Comparison of ENCODE assay signal across 14 cellular contexts in the genomic region with DNA sequence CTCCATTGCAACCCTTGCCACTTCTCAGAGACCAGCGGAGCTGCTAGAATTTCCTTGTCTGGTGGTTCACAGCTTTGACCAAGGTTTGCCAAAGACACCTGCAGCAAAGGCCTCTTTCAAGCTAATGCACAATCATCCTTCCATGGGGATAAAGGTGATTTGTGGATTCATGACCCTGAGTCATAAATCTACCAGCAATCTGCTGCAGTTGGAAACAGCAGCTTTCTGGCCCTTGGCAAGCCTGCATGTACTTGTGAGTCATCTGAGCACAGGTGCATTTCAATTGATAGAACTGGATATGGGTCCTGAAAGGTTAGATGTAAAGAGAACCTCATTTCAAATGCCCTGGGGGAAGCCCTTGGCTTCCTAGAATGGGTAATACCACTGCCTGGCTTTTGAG. TPM values are rescaled to one million over a fixed set of nuclear protein-coding genes. Genes with fewer than 3 reads are reported as not detected.
DNase-seq lines count a peak whose midpoint lies in the region; ATAC-seq and TF ChIP-seq lines count a peak whose summit lies in the region.
"Had no signal": no experiment of that assay in that cellular context is flagged by ENCODE, and none has a peak within 500 bp of the region (broad histone marks: within the 10 kb centered on the region; RNA-seq: fewer than 3 reads in every experiment).

No MANE protein-coding gene starts in this region.

- TF ChIP-seq CTCF in RWPE1 (conservative IDR thresholded peaks at IDR 0.05; ENCODE audit: low read depth) (no peak), foreskin keratinocyte (conservative IDR thresholded peaks at IDR 0.05) (no peak)

- DNase-seq in A172 (ENCODE audit: low spot score) (peak; percentile 87), Caki2 (ENCODE audit: low read depth) (peak; percentile 29), RWPE1 (ENCODE audit: low spot score) (peak; percentile 91), foreskin keratinocyte (peak; percentile 79 to 91), SHP77 treated with DMSO at 0.1 percent for 48 hours (lab: John Stamatoyannopoulos, UW) (no peak), NCI-H526 (lab: John Stamatoyannopoulos, UW) (no peak), NCI-H524 treated with DMSO at 0.1 percent for 48 hours (lab: John Stamatoyannopoulos, UW) (no peak)
- DNase-seq: activated T-cell treated with anti-CD3 and anti-CD28 coated beads, Interleukin-2, amount 50 U/mL, for 48 hours; cortex of kidney; DND-41; KG1; NCI-H526 treated with DMSO at 0.1 percent for 48 hours; right cardiac atrium had no signal

- in situ Hi-C loops in Caki2 (cut with HindIII; ENCODE audit: low pct_unique_long_range_greater_than_20kb, low sequenced_read_pairs), result no loop called here

- no peaks in the 10 kb centered on the region for H3K4me1 ChIP-seq in foreskin keratinocyte

- POLR2A ChIA-PET in RWPE1 (lab: Yijun Ruan, JAX; ENCODE audit: low non-redundant PET), result no interaction called here

- CTCF ChIA-PET in RWPE1 (lab: Yijun Ruan, JAX), result interaction anchor here (0.6 to 2.6 kb wide), 4 partner anchors 9 to 61 kb away, joined by 3 to 12 read pairs (median 4); no protein-coding TSS in a partner anchor

- no peak overlapping the region for H3K27ac ChIP-seq in RWPE1
- no peak overlapping the region for H3K27ac ChIP-seq in foreskin keratinocyte

- peaks cover 32% of the 10 kb centered on the region for H3K27me3 ChIP-seq in foreskin keratinocyte

- peak; percentile 88 for ATAC-seq in foreskin keratinocyte
- no peak for ATAC-seq in GM18517 (IDR thresholded peaks at IDR 0.05; ENCODE audit: unreplicated experiment)
- ATAC-seq: right cardiac atrium had no signal

RNA-seq across cellular contexts. Expression of gene TCF7, which starts 21.6 kb away (rescaled TPM):
- 3.8 and 4.8 TPM in 2 replicates for total RNA-seq in A172 (2014; rRNA removed; shearing (Covaris generic))
- total RNA-seq in Caki2 (2014; rRNA removed; shearing (Covaris generic); ENCODE audit: low replicate concordance), result 1.1 and 2.5 TPM in 2 replicates
- total RNA-seq in foreskin keratinocyte, result 0.63 and 0.88 TPM in 2 replicates
- polyA plus RNA-seq in foreskin keratinocyte, result 0.41 and 0.55 TPM in 2 replicates

Comparison
In these comparisons a context has a peak if more than half of its experiments do, and no peak if none do; other contexts are left out.
1. DNase-seq: peak in A172 (single experiment), Caki2 (single experiment), RWPE1 (single experiment) and foreskin keratinocyte (2 of 2); none in SHP77 treated with DMSO at 0.1 percent for 48 hours (single experiment), NCI-H526 (0 of 2) and NCI-H524 treated with DMSO at 0.1 percent for 48 hours (single experiment).